In the genomic region with DNA sequence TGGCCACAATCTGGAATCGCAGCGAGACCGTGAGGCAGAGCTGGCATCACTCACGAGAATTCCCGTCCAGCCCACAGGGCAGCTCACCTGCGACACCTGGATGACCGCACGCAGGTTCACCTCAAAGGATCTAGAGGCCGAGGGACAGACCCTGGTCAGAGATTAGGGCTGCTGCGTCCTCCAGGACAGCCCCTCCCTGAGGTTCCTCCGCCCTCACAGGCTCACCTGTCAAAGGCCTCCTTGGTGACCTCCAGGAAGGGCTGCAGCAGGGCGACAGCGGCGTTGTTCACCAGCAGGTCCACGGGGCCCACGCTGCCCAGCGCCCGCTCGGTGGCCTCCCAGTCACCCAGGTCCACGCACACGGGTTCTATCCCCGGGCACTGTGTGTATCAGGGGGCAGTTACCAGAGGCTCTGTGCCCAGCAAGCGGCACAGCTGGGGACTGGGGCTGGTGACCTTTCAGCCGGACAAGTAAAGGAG, we compare ENCODE assay signal across 1 cellular context.
TF ChIP-seq lines count a peak whose summit lies in the region.

No MANE protein-coding gene starts in this region.

TF ChIP-seq in HCT116, 20 proteins besides CTCF, POLR2A, EP300 and RAD21 (continued from another document):
- TF ChIP-seq MAX (IDR thresholded peaks at IDR 0.05) (no peak), JUND (IDR thresholded peaks at IDR 0.05) (no peak), YY1 (IDR thresholded peaks at IDR 0.05; ENCODE audit: extremely low read depth, insufficient replicate concordance, low read depth, low read length) (no peak), SIN3A (IDR thresholded peaks at IDR 0.05; ENCODE audit: low read depth) (no peak), ZNF274 (IDR thresholded peaks at IDR 0.05; ENCODE audit: low read depth, low read length) (no peak), EZH2 (IDR thresholded peaks at IDR 0.05) (no peak), CEBPB (IDR thresholded peaks at IDR 0.05; ENCODE audit: low read depth) (no peak), TCF7L2 (IDR thresholded peaks at IDR 0.05; ENCODE audit: borderline replicate concordance, extremely low read depth, insufficient read depth, insufficient read length) (no peak), FOSL1 (IDR thresholded peaks at IDR 0.05; ENCODE audit: low read depth) (no peak), EZH2phosphoT487 (IDR thresholded peaks at IDR 0.05; ENCODE audit: borderline replicate concordance) (no peak), SP1 (IDR thresholded peaks at IDR 0.05; ENCODE audit: low read depth) (no peak)
